In genomic region chr11:44777537-44778199, GRCh38 we compare ENCODE assay signal across 26 cellular contexts. TPM values are rescaled to one million over a fixed set of nuclear protein-coding genes. Genes with fewer than 3 reads are reported as not detected.
DNase-seq lines count a peak whose midpoint lies in the region; ATAC-seq, FAIRE-seq and TF ChIP-seq lines count a peak whose summit lies in the region.
"Had no signal": no experiment of that assay in that cellular context is flagged by ENCODE, and none has a peak within 500 bp of the region (broad histone marks: within the 10 kb centered on the region; RNA-seq: fewer than 3 reads in every experiment).

No MANE protein-coding gene starts in this region.

- FAIRE-seq in astrocyte (lab: Jason Lieb, UNC), result no peak

- H3K79me2 ChIP-seq in astrocyte (ENCODE audit: insufficient read depth, low read length), result no peaks in the 10 kb centered on the region

- no peak overlapping the region for H3K9ac ChIP-seq in astrocyte (ENCODE audit: low read length)

- ATAC-seq in right cardiac atrium (no peak), left ventricle myocardium superior (no peak), GM18498 (IDR thresholded peaks at IDR 0.05; ENCODE audit: unreplicated experiment) (no peak)
- ATAC-seq: activated CD8-positive, alpha-beta memory T cell treated with anti-CD3 and anti-CD28 coated beads, Interleukin-2, amount 10 ng/mL, durations not matched to agents 7 days and 5 days; stimulated activated naive B cell treated with anti-CD40 and anti-IgM and Interleukin-4, amounts not matched to agents 10 μg/mL and 1 μg/mL and 100 μg/mL, for 72 hours; upper lobe of right lung had no signal

- H3K4me3 ChIP-seq in right cardiac atrium (ENCODE audit: low read length), result no peak overlapping the region
- no peak overlapping the region for H3K4me3 ChIP-seq in astrocyte (ENCODE audit: insufficient read depth, low read depth, low read length)
- H3K4me3 ChIP-seq in foreskin fibroblast (ENCODE audit: low read depth in 1 of 2, low read length in 2 of 2), result no peak overlapping the region
- H3K4me3 ChIP-seq: upper lobe of right lung had no signal

- peaks cover 14% of the 10 kb centered on the region for H3K36me3 Mint-ChIP-seq in astrocyte (ENCODE audit: low read depth, unreplicated experiment)
- H3K36me3 Mint-ChIP-seq: activated CD8-positive, alpha-beta memory T cell treated with anti-CD3 and anti-CD28 coated beads, Interleukin-2, amount 10 ng/mL, durations not matched to agents 7 days and 5 days; naive B cell; stimulated activated naive B cell treated with anti-CD40 and anti-IgM and Interleukin-4, amounts not matched to agents 10 μg/mL and 1 μg/mL and 100 μg/mL, for 72 hours had no signal

- H3K4me1 ChIP-seq in right cardiac atrium (ENCODE audit: control insufficient read depth, insufficient read depth, low read length) (peaks cover 34% of the 10 kb centered on the region), astrocyte (ENCODE audit: insufficient read depth, low read length) (no peaks in the 10 kb centered on the region)

- H3K27ac Mint-ChIP-seq in astrocyte (ENCODE audit: unreplicated experiment), result peak overlapping the region; percentile 12
- H3K27ac Mint-ChIP-seq: activated CD4-positive, alpha-beta T cell treated with anti-CD3 and anti-CD28 coated beads, Interleukin-2, amount 10 ng/mL, durations not matched to agents 24 days and 14 days; activated CD8-positive, alpha-beta memory T cell treated with anti-CD3 and anti-CD28 coated beads, Interleukin-2, amount 10 ng/mL, durations not matched to agents 7 days and 5 days; activated T-helper 1 cell treated with anti-CD3 and anti-CD28 coated beads, Interleukin-12 subunit alpha, Interleukin-12 subunit beta, Interleukin-2, Interleukin-4 antibody, amounts not matched to agents 30 ng/mL and 10 ng/mL and 1 ng/mL, durations not matched to agents 14 hours and 24 hours and 36 hours; stimulated activated naive B cell treated with anti-CD40 and anti-IgM and Interleukin-4, amounts not matched to agents 10 μg/mL and 1 μg/mL and 100 μg/mL, for 72 hours had no signal

- peak overlapping the region; percentile 32 for H3K27ac ChIP-seq in right cardiac atrium (ENCODE audit: low read length)
- H3K27ac ChIP-seq in astrocyte (ENCODE audit: low read depth, low read length), result no peak overlapping the region
- H3K27ac ChIP-seq: RWPE1, upper lobe of right lung had no signal

- H3K9me3 ChIP-seq in right cardiac atrium (ENCODE audit: control insufficient read depth, low read length) (no peaks in the 10 kb centered on the region), astrocyte (ENCODE audit: insufficient read depth, low read depth, low read length) (no peaks in the 10 kb centered on the region)
- H3K9me3 ChIP-seq: Caco-2, upper lobe of right lung had no signal

- H3K27me3 ChIP-seq in right cardiac atrium (ENCODE audit: control insufficient read depth, insufficient read depth) (no peaks in the 10 kb centered on the region), astrocyte (ENCODE audit: insufficient read depth, low read length) (peaks cover 23% of the 10 kb centered on the region)
- H3K27me3 ChIP-seq: upper lobe of right lung had no signal

- no peaks in the 10 kb centered on the region for H3K36me3 ChIP-seq in astrocyte (ENCODE audit: insufficient read depth, low read length)
- H3K36me3 ChIP-seq: upper lobe of right lung had no signal

- DNase-seq in right cardiac atrium (no peak), left ventricle myocardium superior (no peak), astrocyte (ENCODE audit: low read depth) (no peak), mesenteric fat pad (ENCODE audit: low spot score) (peak; percentile 55), foreskin fibroblast (no peak)
- DNase-seq in activated CD4-positive, alpha-beta T cell treated with anti-CD3 and anti-CD28 coated beads, Interleukin-2, amount 50 U/mL, for 1 hour, result no peak
- no peak for DNase-seq in stimulated activated naive CD4-positive, alpha-beta T cell (lab: John Stamatoyannopoulos, UW)
- DNase-seq: ACHN; activated CD4-positive, alpha-beta T cell treated with anti-CD3 and anti-CD28 coated beads, Interleukin-2, amount 10 ng/mL, durations not matched to agents 24 days and 14 days; activated CD8-positive, alpha-beta memory T cell treated with anti-CD3 and anti-CD28 coated beads, Interleukin-2, amount 10 ng/mL, durations not matched to agents 7 days and 5 days; activated naive CD4-positive, alpha-beta T cell treated with anti-CD3 and anti-CD28 coated beads, Interleukin-2, amount 50 U/mL, for 16 hours; amygdala; C1 segment of cervical spinal cord; DND-41; glutamatergic neuron; naive B cell; NCI-H1694 treated with DMSO at 0.1 percent for 48 hours; retina; stimulated activated CD4-positive, alpha-beta T cell treated with anti-CD3 and anti-CD28 coated beads, Interleukin-12 subunit alpha, Interleukin-12 subunit beta, amount 100 ng/mL, for 4 hours; stimulated activated CD4-positive, alpha-beta T cell treated with anti-CD3 and anti-CD28 coated beads, Interleukin-4, amount 100 ng/mL, for 24 hours; stimulated activated naive B cell treated with anti-CD40 and anti-IgM and Interleukin-4, amounts not matched to agents 10 μg/mL and 1 μg/mL and 100 μg/mL, for 72 hours had no signal

- H2AFZ ChIP-seq in astrocyte (ENCODE audit: low read depth, low read length), result no peak overlapping the region

- TF ChIP-seq CTCF in astrocyte (IDR thresholded peaks at IDR 0.05; ENCODE audit: insufficient read depth, low read depth, low read length), result no peak
- TF ChIP-seq CTCF in foreskin fibroblast (IDR thresholded peaks at IDR 0.05; ENCODE audit: low read depth, low read length), result no peak

- H3K27me3 Mint-ChIP-seq in astrocyte (ENCODE audit: low read depth, unreplicated experiment), result peaks cover 28% of the 10 kb centered on the region

- no peak overlapping the region for H3K4me3 Mint-ChIP-seq in astrocyte (ENCODE audit: unreplicated experiment)
- H3K4me3 Mint-ChIP-seq: activated CD4-positive, alpha-beta T cell treated with anti-CD3 and anti-CD28 coated beads, Interleukin-2, amount 10 ng/mL, durations not matched to agents 24 days and 14 days; activated CD8-positive, alpha-beta memory T cell treated with anti-CD3 and anti-CD28 coated beads, Interleukin-2, amount 10 ng/mL, durations not matched to agents 7 days and 5 days; activated T-helper 1 cell treated with anti-CD3 and anti-CD28 coated beads, Interleukin-12 subunit alpha, Interleukin-12 subunit beta, Interleukin-2, Interleukin-4 antibody, amounts not matched to agents 30 ng/mL and 10 ng/mL and 1 ng/mL, durations not matched to agents 14 hours and 24 hours and 36 hours; naive B cell; stimulated activated naive B cell treated with anti-CD40 and anti-IgM and Interleukin-4, amounts not matched to agents 10 μg/mL and 1 μg/mL and 100 μg/mL, for 72 hours had no signal

- H3K4me2 ChIP-seq in astrocyte (ENCODE audit: low read length), result no peak overlapping the region

- H3K9me3 Mint-ChIP-seq in astrocyte (ENCODE audit: unreplicated experiment), result no peaks in the 10 kb centered on the region
- H3K9me3 Mint-ChIP-seq: activated CD4-positive, alpha-beta T cell treated with anti-CD3 and anti-CD28 coated beads, Interleukin-2, amount 10 ng/mL, durations not matched to agents 24 days and 14 days; activated T-helper 1 cell treated with anti-CD3 and anti-CD28 coated beads, Interleukin-12 subunit alpha, Interleukin-12 subunit beta, Interleukin-2, Interleukin-4 antibody, amounts not matched to agents 30 ng/mL and 10 ng/mL and 1 ng/mL, durations not matched to agents 14 hours and 24 hours and 36 hours; naive B cell; stimulated activated naive B cell treated with anti-CD40 and anti-IgM and Interleukin-4, amounts not matched to agents 10 μg/mL and 1 μg/mL and 100 μg/mL, for 72 hours had no signal

- H4K20me1 ChIP-seq in astrocyte (ENCODE audit: insufficient read depth, low read length), result peaks cover 4% of the 10 kb centered on the region

- peaks cover 10% of the 10 kb centered on the region for H3K4me1 Mint-ChIP-seq in astrocyte (ENCODE audit: low read depth, unreplicated experiment)
- H3K4me1 Mint-ChIP-seq: activated CD4-positive, alpha-beta T cell treated with anti-CD3 and anti-CD28 coated beads, Interleukin-2, amount 10 ng/mL, durations not matched to agents 24 days and 14 days; activated CD8-positive, alpha-beta memory T cell treated with anti-CD3 and anti-CD28 coated beads, Interleukin-2, amount 10 ng/mL, durations not matched to agents 7 days and 5 days had no signal

- WGBS in right cardiac atrium, result 74% methylated on average over 4 of the region's 4 CpGs

- intact Hi-C loops in right cardiac atrium (cut with DNase I), result loop anchor here in 2 of 4 donors (5.0 kb wide), 1 partner anchor 50 kb away; the partner anchor contains the start of gene TSPAN18 (in 2 of the 2)
- intact Hi-C loops in left ventricle myocardium superior (cut with micrococcal nuclease), result no loop called here

RNA-seq across cellular contexts. Expression of gene TSPAN18, which starts 50.9 kb away (rescaled TPM):
- total RNA-seq in right cardiac atrium (100 to 1,000 TPM; 158 to 236 (median 207) TPM), left ventricle myocardium superior (94.6 TPM), astrocyte (31.7 and 39.1 TPM in 2 replicates), mesenteric fat pad (14.2 TPM)
- polyA plus RNA-seq in right cardiac atrium, result 120 TPM
